ENCODE assay signal across 1 cellular context in genomic region chr6:145829950-145830349, GRCh38.
TF ChIP-seq lines count a peak whose summit lies in the region.

No MANE protein-coding gene starts in this region.

TF ChIP-seq in IMR-90, 13 proteins besides CTCF, POLR2A, EP300 and RAD21 (continued from another document):
- TF ChIP-seq ELK1 (IDR thresholded peaks at IDR 0.05; ENCODE audit: borderline replicate concordance, low read depth, low read length): no peak
- TF ChIP-seq CEBPB (IDR thresholded peaks at IDR 0.05; ENCODE audit: low read depth, low read length): no peak
